In genomic region chr1:182601416-182601786, GRCh38 we compare ENCODE assay signal across 8 cellular contexts. TPM values are rescaled to one million over a fixed set of nuclear protein-coding genes. Genes with fewer than 3 reads are reported as not detected.
A peak's percentile ranks its signal among the peaks of the same experiment; 100 is the strongest.
DNase-seq lines count a peak whose midpoint lies in the region; TF ChIP-seq lines count a peak whose summit lies in the region.

No MANE protein-coding gene starts in this region.

- H3K4me3 ChIP-seq in PC-9 = no peak overlapping the region
- H3K4me3 ChIP-seq in transverse colon = no peak overlapping the region

- H3F3A ChIP-seq in PC-9 (ENCODE audit: insufficient read depth, low read depth) = no peaks in the 10 kb centered on the region

- no peaks in the 10 kb centered on the region for H3K9me2 ChIP-seq in PC-9 (ENCODE audit: insufficient read depth)

- H3K4me1 Mint-ChIP-seq in nephron = peaks cover 4% of the 10 kb centered on the region

- H3K4me1 ChIP-seq in PC-9 (replicated peaks; ENCODE audit: insufficient read depth) = peaks cover 15% of the 10 kb centered on the region
- H3K4me1 ChIP-seq in transverse colon = peaks cover 4 to 16% (median 11%) of the 10 kb centered on the region in 4 donors

- no peaks in the 10 kb centered on the region for H3K36me3 Mint-ChIP-seq in nephron (ENCODE audit: low read depth)

- H3K27ac Mint-ChIP-seq in nephron = no peak overlapping the region

- H3K27me3 ChIP-seq in PC-9 (ENCODE audit: insufficient read depth, low read depth) (no peaks in the 10 kb centered on the region), transverse colon (no peaks in the 10 kb centered on the region)

- in situ Hi-C loops in transverse colon (cut with MboI; ENCODE audit: low pct_ligation_motif_present in 1 of 4, low pct_unique_long_range_greater_than_20kb in 1 of 4, low sequenced_read_pairs in 3 of 4) = loop anchor here in 2 of 4 donors (5.0 kb wide), 1 partner anchor 186 kb away; the partner anchor contains the start of gene NPL (in 2 of the 2)

- peaks cover 21% of the 10 kb centered on the region for H3K27me3 Mint-ChIP-seq in nephron (ENCODE audit: low read depth)

- H3K9me3 Mint-ChIP-seq in nephron = no peaks in the 10 kb centered on the region

- BruUV-seq in PC-9 (replicated peaks; lab: Mats Ljungman, UMichigan) = no TSS peak

- no peak for TF ChIP-seq POLR2A in transverse colon (IDR thresholded peaks at IDR 0.05)

- H3K36me3 ChIP-seq in PC-9 (ENCODE audit: low read depth) (no peaks in the 10 kb centered on the region), transverse colon (no peaks in the 10 kb centered on the region)

- POLR2A ChIA-PET in PC-9 (lab: Charles Lee; ENCODE audit: unreplicated experiment) = no interaction called here

- H3K4me3 Mint-ChIP-seq in nephron = no peak overlapping the region

- H3K9me3 ChIP-seq in PC-9 (ENCODE audit: insufficient read depth, low read depth) (no peaks in the 10 kb centered on the region), transverse colon (no peaks in the 10 kb centered on the region)

- H3K27ac ChIP-seq in PC-9 (no peak overlapping the region), transverse colon (peak overlapping the region in 1 of 4 donors; percentile 74)

- 4 to 18% methylated on average over 4 to 6 of the region's 6 CpGs for WGBS in transverse colon (ENCODE audit: low coverage in 1 of 2), 2 donors

- intact Hi-C loops in PC-9 (cut with micrococcal nuclease; ENCODE audit: unreplicated experiment) (loop anchor here (1.0 to 5.0 kb wide), 4 partner anchors 155 to 1021 kb away; partner anchors contain the start of gene DHX9), transverse colon (cut with DNase I; ENCODE audit: low total_unique reads) (loop anchor here (2.0 kb wide), 1 partner anchor 181 kb away; no protein-coding TSS in a partner anchor)

- no peak overlapping the region for H3K4me2 ChIP-seq in PC-9

- TF ChIP-seq EP300 in transverse colon (IDR thresholded peaks at IDR 0.05; ENCODE audit: low read depth) = no peak

- TF ChIP-seq CTCF in LNCAP (IDR thresholded peaks at IDR 0.05) (peak; percentile 75), PC-9 (conservative IDR thresholded peaks at IDR 0.05) (peak; percentile 95), nephron (IDR thresholded peaks at IDR 0.05; ENCODE audit: unreplicated experiment in 3 of 3) (peak; percentile 78 to 81 (median 80)), transverse colon (IDR thresholded peaks at IDR 0.05) (peak; percentile 85 to 93 (median 89))

- no peaks in the 10 kb centered on the region for H4K20me1 ChIP-seq in PC-9 (ENCODE audit: insufficient read depth)

- CTCF ChIA-PET in PC-9 (lab: Charles Lee) = interaction anchor here (0.6 to 1.3 kb wide), 4 partner anchors 181 to 548 kb away, joined by 3 to 22 read pairs (median 8); no protein-coding TSS in a partner anchor

- DNase-seq in EL (peak; percentile 67), PC-9 (peak; percentile 58 to 61), fibroblast of peridontal ligament (ENCODE audit: extremely low read depth) (peak; percentile 85), transverse colon (peak; percentile 61), GOT3 (lab: John Stamatoyannopoulos, UW) (no peak)
- DNase-seq in activated T-cell treated with anti-CD3 and anti-CD28 coated beads, Interleukin-2, amount 50 U/mL, for 48 hours = peak; percentile 71 to 75

- H2AFZ ChIP-seq in PC-9 = no peak overlapping the region

- no peaks in the 10 kb centered on the region for H3K79me2 ChIP-seq in PC-9 (ENCODE audit: low read depth)

RNA-seq across cellular contexts. Expression of gene RGS16, which starts 2.8 kb away (rescaled TPM):
- total RNA-seq in PC-9 (2021) = 0.25 TPM in 1 of 2 replicates, not detected in the other
- 1 to 10 TPM in 2 of 4 donors, under 1 TPM in 1, not detected in 1; 0.82 to 3.0 (median 1.7) TPM for total RNA-seq in transverse colon

RNA-seq across cellular contexts. Expression of gene RNASEL, which starts 12.3 kb away (rescaled TPM):
- total RNA-seq in PC-9 (2021) (4.9 and 6.3 TPM in 2 replicates), transverse colon (10 to 100 TPM in 3 of 4 donors, 1 to 10 TPM in 1; 9.0 to 19.9 (median 15.4) TPM)
